8 cellular contexts compared by ENCODE assay signal in genomic region chr17:63406689-63407330, GRCh38. TPM values are rescaled to one million over a fixed set of nuclear protein-coding genes. Genes with fewer than 3 reads are reported as not detected.
A peak's percentile ranks its signal among the peaks of the same experiment; 100 is the strongest.
DNase-seq lines count a peak whose midpoint lies in the region; ATAC-seq and TF ChIP-seq lines count a peak whose summit lies in the region.

No MANE protein-coding gene starts in this region.

- TF ChIP-seq CTCF in esophagus muscularis mucosa (IDR thresholded peaks at IDR 0.05) (peak; percentile 80 to 87 (median 82)), nephron (IDR thresholded peaks at IDR 0.05; ENCODE audit: unreplicated experiment in 3 of 3) (peak; percentile 81 to 89 (median 86))

- POLR2A ChIA-PET in CD4-positive, alpha-beta memory T cell (lab: Charles Lee; ENCODE audit: partially characterized antibody): interaction anchor here (0.8 to 1.2 kb wide), 3 partner anchors 72 to 704 kb away, joined by 3 to 5 read pairs (median 4); no protein-coding TSS in a partner anchor

- no peaks in the 10 kb centered on the region for H3K27me3 ChIP-seq in CD4-positive, alpha-beta memory T cell (ENCODE audit: insufficient read depth, low read length)
- H3K27me3 ChIP-seq in esophagus muscularis mucosa: no peaks in the 10 kb centered on the region

- H3K27ac ChIP-seq in CD4-positive, alpha-beta memory T cell (ENCODE audit: low read depth, low read length): no peak overlapping the region
- H3K27ac ChIP-seq in esophagus muscularis mucosa (replicated peaks in 1 of 4): peak overlapping the region in 1 of 4 donors; percentile 13

- peaks cover 2 to 9% (median 7%) of the 10 kb centered on the region in 4 donors for H3K4me1 Mint-ChIP-seq in CD4-positive, alpha-beta memory T cell
- H3K4me1 Mint-ChIP-seq in activated CD8-positive, alpha-beta memory T cell treated with anti-CD3 and anti-CD28 coated beads, Interleukin-2, amount 10 ng/mL, durations not matched to agents 7 days and 5 days: peaks cover 5% of the 10 kb centered on the region
- H3K4me1 Mint-ChIP-seq in nephron: peaks cover 27% of the 10 kb centered on the region

- intact Hi-C loops in CD4-positive, alpha-beta memory T cell (cut with micrococcal nuclease): loop anchor here (1.0 to 10.0 kb wide), 4 partner anchors 72 to 855 kb away; no protein-coding TSS in a partner anchor
- intact Hi-C loops in esophagus muscularis mucosa (cut with DNase I): loop anchor here (1.0 to 10.0 kb wide), 4 partner anchors 132 to 704 kb away; partner anchors contain the start of gene TANC2

- no peak for TF ChIP-seq EP300 in esophagus muscularis mucosa (IDR thresholded peaks at IDR 0.05)

- H3K9me3 ChIP-seq in CD4-positive, alpha-beta memory T cell (ENCODE audit: control insufficient read depth in 1 of 2, low read length in 2 of 2): no peaks in the 10 kb centered on the region
- H3K9me3 ChIP-seq in esophagus muscularis mucosa: no peaks in the 10 kb centered on the region

- peaks cover 12 to 16% of the 10 kb centered on the region in 2 donors for H3K36me3 Mint-ChIP-seq in CD4-positive, alpha-beta memory T cell
- H3K36me3 Mint-ChIP-seq in activated CD8-positive, alpha-beta memory T cell treated with anti-CD3 and anti-CD28 coated beads, Interleukin-2, amount 10 ng/mL, durations not matched to agents 7 days and 5 days: no peaks in the 10 kb centered on the region
- H3K36me3 Mint-ChIP-seq in nephron (ENCODE audit: low read depth): peaks cover 42% of the 10 kb centered on the region

- H3K4me1 ChIP-seq in CD4-positive, alpha-beta memory T cell (ENCODE audit: insufficient read depth, low read length): peaks cover 5% of the 10 kb centered on the region
- H3K4me1 ChIP-seq in esophagus muscularis mucosa: peaks cover 0 to 19% (median 12%) of the 10 kb centered on the region in 4 donors

- WGBS in esophagus muscularis mucosa: 26% methylated on average over 4 of the region's 4 CpGs

- H3K27me3 Mint-ChIP-seq in CD4-positive, alpha-beta memory T cell: no peaks in the 10 kb centered on the region
- no peaks in the 10 kb centered on the region for H3K27me3 Mint-ChIP-seq in activated CD8-positive, alpha-beta memory T cell treated with anti-CD3 and anti-CD28 coated beads, Interleukin-2, amount 10 ng/mL, durations not matched to agents 7 days and 5 days
- no peaks in the 10 kb centered on the region for H3K27me3 Mint-ChIP-seq in nephron (ENCODE audit: low read depth)

- no peak overlapping the region for H3K4me3 Mint-ChIP-seq in CD4-positive, alpha-beta memory T cell
- no peak overlapping the region for H3K4me3 Mint-ChIP-seq in activated CD8-positive, alpha-beta memory T cell treated with anti-CD3 and anti-CD28 coated beads, Interleukin-2, amount 10 ng/mL, durations not matched to agents 7 days and 5 days
- H3K4me3 Mint-ChIP-seq in nephron: no peak overlapping the region

- no peak for TF ChIP-seq POLR2A in esophagus muscularis mucosa (IDR thresholded peaks at IDR 0.05; ENCODE audit: low read depth)

- ATAC-seq in GM19372 (IDR thresholded peaks at IDR 0.05; ENCODE audit: low read depth, unreplicated experiment): peak; percentile 94
- ATAC-seq in activated CD8-positive, alpha-beta memory T cell treated with anti-CD3 and anti-CD28 coated beads, Interleukin-2, amount 10 ng/mL, durations not matched to agents 7 days and 5 days: peak; percentile 89

- H3K9me3 Mint-ChIP-seq in CD4-positive, alpha-beta memory T cell: no peaks in the 10 kb centered on the region
- no peaks in the 10 kb centered on the region for H3K9me3 Mint-ChIP-seq in activated CD8-positive, alpha-beta memory T cell treated with anti-CD3 and anti-CD28 coated beads, Interleukin-2, amount 10 ng/mL, durations not matched to agents 7 days and 5 days (ENCODE audit: low read depth)
- no peaks in the 10 kb centered on the region for H3K9me3 Mint-ChIP-seq in nephron

- peak overlapping the region in 5 of 7 donors; percentile 10 to 86 (median 81) for H3K27ac Mint-ChIP-seq in CD4-positive, alpha-beta memory T cell
- no peak overlapping the region for H3K27ac Mint-ChIP-seq in activated CD8-positive, alpha-beta memory T cell treated with anti-CD3 and anti-CD28 coated beads, Interleukin-2, amount 10 ng/mL, durations not matched to agents 7 days and 5 days
- peak overlapping the region; percentile 58 to 77 (median 60) for H3K27ac Mint-ChIP-seq in nephron

- no peaks in the 10 kb centered on the region for H3K36me3 ChIP-seq in CD4-positive, alpha-beta memory T cell (ENCODE audit: insufficient read depth, low read length)
- H3K36me3 ChIP-seq in esophagus muscularis mucosa: peaks cover under 1 to 14% (median 4%) of the 10 kb centered on the region in 4 donors

- H3K4me3 ChIP-seq in CD4-positive, alpha-beta memory T cell (ENCODE audit: low read length in 2 of 2): no peak overlapping the region
- H3K4me3 ChIP-seq in esophagus muscularis mucosa: no peak overlapping the region

- CTCF ChIA-PET in CD4-positive, alpha-beta memory T cell (lab: Charles Lee; ENCODE audit: partially characterized antibody): interaction anchor here (0.7 to 4.3 kb wide), 46 partner anchors 9 to 985 kb away, joined by 3 to 50 read pairs (median 4); partner anchors contain the start of genes ACE, DCAF7 and MAP3K3
- CTCF ChIA-PET in activated CD8-positive, alpha-beta memory T cell treated with anti-CD3 and anti-CD28 coated beads, Interleukin-2, amount 10 ng/mL, durations not matched to agents 7 days and 5 days (lab: Charles Lee): interaction anchor here (0.6 to 4.3 kb wide), 40 partner anchors 9 to 735 kb away, joined by 3 to 45 read pairs (median 4); no protein-coding TSS in a partner anchor

- peak; percentile 65 to 76 (median 67) for DNase-seq in CD4-positive, alpha-beta memory T cell
- DNase-seq in HuH-7 (ENCODE audit: low spot score): peak; percentile 63
- DNase-seq in NOMO-1 treated with DMSO at 0.1 percent for 48 hours (lab: John Stamatoyannopoulos, UW; ENCODE audit: unreplicated experiment): peak; percentile 78
- peak; percentile 84 for DNase-seq in activated CD8-positive, alpha-beta memory T cell treated with anti-CD3 and anti-CD28 coated beads, Interleukin-2, amount 10 ng/mL, durations not matched to agents 7 days and 5 days
- DNase-seq in esophagus muscularis mucosa (ENCODE audit: extremely low spot score): no peak
- DNase-seq in stromal cell of bone marrow (ENCODE audit: low read depth): peak; percentile 80

RNA-seq across cellular contexts. Expression of gene CYB561, which starts 39.3 kb away (rescaled TPM):
- total RNA-seq in CD4-positive, alpha-beta memory T cell: 10 to 100 TPM; 81.0 to 83.7 TPM
- polyA plus RNA-seq in CD4-positive, alpha-beta memory T cell: 10 to 100 TPM; 34.1 to 42.1 TPM
- total RNA-seq in activated CD8-positive, alpha-beta memory T cell treated with anti-CD3 and anti-CD28 coated beads, Interleukin-2, amount 10 ng/mL, durations not matched to agents 7 days and 5 days: 10 to 100 TPM in 1 of 2 experiments, 1 to 10 TPM in 1; 2.2 to 13.6 TPM
- total RNA-seq in esophagus muscularis mucosa: 10 to 100 TPM in 3 of 4 donors, 1 to 10 TPM in 1; 8.8 to 17.0 (median 13.2) TPM

Comparison
In these comparisons a context has a peak if more than half of its experiments do, and no peak if none do; other contexts are left out.
1. RNA of gene CYB561, which starts 39.3 kb away (total RNA-seq): 81.0 to 83.7 TPM in CD4-positive, alpha-beta memory T cell; 8.8 to 17.0 TPM in esophagus muscularis mucosa and 2.2 to 13.6 TPM in activated CD8-positive, alpha-beta memory T cell treated with anti-CD3 and anti-CD28 coated beads, Interleukin-2, amount 10 ng/mL, durations not matched to agents 7 days and 5 days; every median in the first group is over 4 times any median in the second.